In the genomic region with DNA sequence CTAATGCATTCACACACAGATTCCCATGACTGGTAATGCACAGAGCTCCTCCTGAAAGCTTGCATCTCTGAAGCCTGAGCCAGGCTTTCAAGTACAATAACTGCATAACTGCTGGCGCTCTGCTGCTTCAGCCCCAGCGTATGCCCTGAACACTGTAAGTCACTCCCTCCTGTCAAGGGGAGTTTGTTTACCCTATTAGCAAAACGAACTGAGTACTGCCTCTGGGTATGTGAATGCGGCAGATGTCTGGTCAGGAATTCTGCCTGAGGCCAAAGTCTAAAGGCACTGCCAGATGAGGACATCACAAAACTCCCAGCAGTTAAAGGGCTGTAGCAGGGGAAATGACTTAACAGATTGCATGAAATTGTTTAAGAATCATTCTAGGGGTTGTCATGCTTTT, we compare ENCODE assay signal across 8 cellular contexts.
DNase-seq lines count a peak whose midpoint lies in the region; ATAC-seq and FAIRE-seq lines count a peak whose summit lies in the region.

No MANE protein-coding gene starts in this region.

- H3K4me1 ChIP-seq in SJCRH30 = peaks cover 4% of the 10 kb centered on the region

- 0 out of 2 replicates have a peak overlapping the region, but pooled peaks have one; percentile 5 for H3K27ac ChIP-seq in SJCRH30

- H3K27me3 ChIP-seq in SJCRH30 = no peaks in the 10 kb centered on the region

- peak; percentile 95 for FAIRE-seq in islet of Langerhans (lab: Jason Lieb, UNC)

- no peak overlapping the region for H3K4me3 ChIP-seq in SJCRH30

- ATAC-seq in sciatic nerve = no peak

- intact Hi-C loops in sciatic nerve (cut with DNase I) = no loop called here

- no peaks in the 10 kb centered on the region for H3K9me3 ChIP-seq in SJCRH30 (replicated peaks)

- peak; percentile 79 for DNase-seq in COR-L47 (lab: John Stamatoyannopoulos, UW)
- DNase-seq in NCI-H1436 treated with DMSO at 0.1 percent for 48 hours (lab: John Stamatoyannopoulos, UW) = peak; percentile 74
- DNase-seq in SJCRH30 = peak; percentile 80 to 87
- no peak for DNase-seq in dermis blood vessel endothelial cell
- DNase-seq in sciatic nerve (ENCODE audit: low spot score) = no peak
- no peak for DNase-seq in KG1 (lab: John Stamatoyannopoulos, UW)
- no peak for DNase-seq in globus pallidus (ENCODE audit: low spot score)

- H3K36me3 ChIP-seq in SJCRH30 = no peaks in the 10 kb centered on the region

Comparison
In these comparisons a context has a peak if more than half of its experiments do, and no peak if none do; other contexts are left out.
1. DNase-seq: peak in COR-L47 (single experiment), NCI-H1436 treated with DMSO at 0.1 percent for 48 hours (single experiment) and SJCRH30 (2 of 2); none in dermis blood vessel endothelial cell (single experiment), sciatic nerve (single experiment), KG1 (single experiment) and globus pallidus (single experiment).